ENCODE assay signal across 1 cellular context in genomic region chr7:32299133-32299702, GRCh38.
TF ChIP-seq lines count a peak whose summit lies in the region.

No MANE protein-coding gene starts in this region.

TF ChIP-seq in WTC11, 78 proteins besides CTCF, POLR2A, EP300 and RAD21 (continued from another document):
- TF ChIP-seq E2F4 (CRISPR knock-in tag; IDR thresholded peaks at IDR 0.05; ENCODE audit: borderline replicate concordance, low read depth) = no peak
